In genomic region chr6:37942606-37943376, GRCh38 we compare ENCODE assay signal across 24 cellular contexts.
DNase-seq lines count a peak whose midpoint lies in the region; ATAC-seq, FAIRE-seq and TF ChIP-seq lines count a peak whose summit lies in the region.
"Had no signal": no experiment of that assay in that cellular context is flagged by ENCODE, and none has a peak within 500 bp of the region (broad histone marks: within the 10 kb centered on the region; RNA-seq: fewer than 3 reads in every experiment).

No MANE protein-coding gene starts in this region.

- no peak for TF ChIP-seq POLR2A in A549 (IDR thresholded peaks at IDR 0.05; ENCODE audit: low read length)

- DNase-seq in A549 (ENCODE audit: low read depth in 1 of 2, low spot score in 1 of 2) = no peak
- DNase-seq in NCI-H526 treated with DMSO at 0.1 percent for 48 hours (lab: John Stamatoyannopoulos, UW) = peak; percentile 37
- peak; percentile 30 for DNase-seq in fibroblast of villous mesenchyme (ENCODE audit: low read depth)
- DNase-seq in PC-9 = no peak
- DNase-seq in NCI-H2107 (lab: John Stamatoyannopoulos, UW) = no peak
- DNase-seq: activated gamma-delta T cell; CD8-positive, alpha-beta T cell; central memory CD4-positive, alpha-beta T cell; endodermal cell; gastrocnemius medialis; HFFc6; left cardiac atrium; mesendoderm; NCI-H2029; NCI-H226; NCI-H82; occipital lobe; T-helper 17 cell had no signal

- TF ChIP-seq EP300 in A549 (IDR thresholded peaks at IDR 0.05) = no peak

- BruUV-seq in PC-9 (replicated peaks; lab: Mats Ljungman, UMichigan) = no TSS peak

- FAIRE-seq in A549 (lab: Jason Lieb, UNC) = no peak

- intact Hi-C loops in PC-9 (cut with micrococcal nuclease; ENCODE audit: unreplicated experiment) = no loop called here

- 64% methylated on average over 3 of the region's 3 CpGs for WGBS in A549 (ENCODE audit: missing lambda C conversion rate)

- no peak overlapping the region for H3K27ac ChIP-seq in A549
- H3K27ac ChIP-seq in PC-9 = no peak overlapping the region
- H3K27ac ChIP-seq: esophagus muscularis mucosa, gastrocnemius medialis, RWPE1, vagina had no signal

- no peak overlapping the region for H3K4me2 ChIP-seq in A549
- no peak overlapping the region for H3K4me2 ChIP-seq in PC-9

- no peak for TF ChIP-seq CTCF in A549 (IDR thresholded peaks at IDR 0.05)
- TF ChIP-seq CTCF in fibroblast of villous mesenchyme (IDR thresholded peaks at IDR 0.05; ENCODE audit: insufficient read depth, low read depth, low read length) = no peak
- no peak for TF ChIP-seq CTCF in PC-9 (conservative IDR thresholded peaks at IDR 0.05)

- peaks cover 48% of the 10 kb centered on the region for H4K20me1 ChIP-seq in PC-9 (ENCODE audit: insufficient read depth)

- H3K4me3 ChIP-seq in A549 (no peak overlapping the region), fibroblast of villous mesenchyme (ENCODE audit: low read depth, low read length) (no peak overlapping the region), PC-9 (no peak overlapping the region)
- H3K4me3 ChIP-seq: esophagus muscularis mucosa, gastrocnemius medialis, vagina had no signal

- H3K27me3 ChIP-seq in PC-9 (ENCODE audit: insufficient read depth, low read depth) = no peaks in the 10 kb centered on the region
- H3K27me3 ChIP-seq: esophagus muscularis mucosa, gastrocnemius medialis, vagina had no signal

- ATAC-seq in A549 = no peak
- ATAC-seq in GM18909 (IDR thresholded peaks at IDR 0.05; ENCODE audit: poor library complexity, unreplicated experiment) = peak; percentile 50
- ATAC-seq in HG02588 (IDR thresholded peaks at IDR 0.05; ENCODE audit: unreplicated experiment) = no peak
- ATAC-seq in HG03097 (IDR thresholded peaks at IDR 0.05; ENCODE audit: low FRiP score, unreplicated experiment) = no peak
- ATAC-seq: CD8-positive, alpha-beta T cell; gastrocnemius medialis; left cardiac atrium; T-helper 17 cell had no signal

- TF ChIP-seq RAD21 in A549 (conservative IDR thresholded peaks at IDR 0.05 in 1 of 2, IDR thresholded peaks at IDR 0.05 in 1 of 2) = no peak

- no peaks in the 10 kb centered on the region for H3K9me3 ChIP-seq in A549
- H3K9me3 ChIP-seq in PC-9 (ENCODE audit: insufficient read depth, low read depth) = no peaks in the 10 kb centered on the region
- H3K9me3 ChIP-seq: esophagus muscularis mucosa, gastrocnemius medialis, vagina had no signal

- CTCF ChIA-PET in A549 (lab: Yijun Ruan, JAX) (no interaction called here), PC-9 (lab: Charles Lee) (no interaction called here)

- H3K4me1 ChIP-seq in A549 (peaks cover 28% of the 10 kb centered on the region), PC-9 (replicated peaks; ENCODE audit: insufficient read depth) (no peaks in the 10 kb centered on the region)

- H2AFZ ChIP-seq in PC-9 = no peak overlapping the region

- peaks cover 5% of the 10 kb centered on the region; the same call in 1 of the 2 replicates for H3F3A ChIP-seq in PC-9 (ENCODE audit: insufficient read depth, low read depth)

- H3K9me2 ChIP-seq in PC-9 (ENCODE audit: insufficient read depth) = no peaks in the 10 kb centered on the region; the same call in 1 of the 2 replicates

- no peaks in the 10 kb centered on the region for H3K36me3 ChIP-seq in PC-9 (ENCODE audit: low read depth)
- H3K36me3 ChIP-seq: esophagus muscularis mucosa, gastrocnemius medialis, vagina had no signal

- POLR2A ChIA-PET in A549 (lab: Yijun Ruan, JAX) = no interaction called here
- POLR2A ChIA-PET in PC-9 (lab: Charles Lee; ENCODE audit: unreplicated experiment) = no interaction called here

- H3K79me2 ChIP-seq in PC-9 (ENCODE audit: low read depth) = peaks cover 25% of the 10 kb centered on the region

TF ChIP-seq in A549, 52 proteins besides CTCF, POLR2A, EP300 and RAD21:
- TF ChIP-seq MAFK (IDR thresholded peaks at IDR 0.05; ENCODE audit: partially characterized antibody) = peak; percentile 61
- TF ChIP-seq, protein P1, sequence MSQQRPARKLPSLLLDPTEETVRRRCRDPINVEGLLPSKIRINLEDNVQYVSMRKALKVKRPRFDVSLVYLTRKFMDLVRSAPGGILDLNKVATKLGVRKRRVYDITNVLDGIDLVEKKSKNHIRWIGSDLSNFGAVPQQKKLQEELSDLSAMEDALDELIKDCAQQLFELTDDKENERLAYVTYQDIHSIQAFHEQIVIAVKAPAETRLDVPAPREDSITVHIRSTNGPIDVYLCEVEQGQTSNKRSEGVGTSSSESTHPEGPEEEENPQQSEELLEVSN (IDR thresholded peaks at IDR 0.05; ENCODE audit: borderline replicate concordance, low read depth) = no peak

Comparison
In these comparisons a context has a peak if more than half of its experiments do, and no peak if none do; other contexts are left out.
1. DNase-seq: peak in NCI-H526 treated with DMSO at 0.1 percent for 48 hours (single experiment) and fibroblast of villous mesenchyme (single experiment); none in A549 (0 of 2), PC-9 (0 of 2) and NCI-H2107 (single experiment).